ENCODE assay signal across 1 cellular context in the genomic region with DNA sequence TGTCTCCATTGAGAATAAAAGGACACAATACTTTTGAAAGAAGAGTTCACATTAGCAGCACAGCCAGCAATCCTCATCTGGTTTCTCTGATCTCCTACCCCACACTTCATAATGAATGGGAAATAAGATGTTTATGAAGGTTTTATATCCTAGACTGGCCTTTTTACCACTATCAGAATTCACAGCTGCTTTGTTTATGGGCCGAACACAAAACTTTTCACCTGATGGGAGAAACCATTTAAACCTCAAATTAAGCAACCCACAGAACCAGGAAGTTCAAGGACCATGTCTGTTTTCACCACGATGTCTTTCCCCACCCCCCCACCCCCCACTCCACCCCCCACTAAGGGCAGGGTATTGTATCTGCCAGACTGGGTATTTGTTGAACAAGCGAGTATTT.
A peak's percentile ranks its signal among the peaks of the same experiment; 100 is the strongest.
TF ChIP-seq lines count a peak whose summit lies in the region.

No MANE protein-coding gene starts in this region.

TF ChIP-seq in A549, 52 proteins besides CTCF, POLR2A, EP300 and RAD21 (continued from another document):
- TF ChIP-seq JUN (IDR thresholded peaks at IDR 0.05) (peak in 1 of 2 experiments; percentile 59; a peak in 1 of 5 replicates), HOXB13 (CRISPR knock-in tag; IDR thresholded peaks at IDR 0.05; ENCODE audit: low read depth) (no peak), FOSB (CRISPR knock-in tag; IDR thresholded peaks at IDR 0.05) (peak; percentile 50; the same call in 1 of the 2 replicates), RFX5 (IDR thresholded peaks at IDR 0.05) (no peak), RNF2 (IDR thresholded peaks at IDR 0.05; ENCODE audit: borderline replicate concordance, low read depth) (no peak)
- TF ChIP-seq, protein P1, sequence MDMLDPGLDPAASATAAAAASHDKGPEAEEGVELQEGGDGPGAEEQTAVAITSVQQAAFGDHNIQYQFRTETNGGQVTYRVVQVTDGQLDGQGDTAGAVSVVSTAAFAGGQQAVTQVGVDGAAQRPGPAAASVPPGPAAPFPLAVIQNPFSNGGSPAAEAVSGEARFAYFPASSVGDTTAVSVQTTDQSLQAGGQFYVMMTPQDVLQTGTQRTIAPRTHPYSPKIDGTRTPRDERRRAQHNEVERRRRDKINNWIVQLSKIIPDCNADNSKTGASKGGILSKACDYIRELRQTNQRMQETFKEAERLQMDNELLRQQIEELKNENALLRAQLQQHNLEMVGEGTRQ (IDR thresholded peaks at IDR 0.05): no peak
TF ChIP-seq in A549: peak in this region for 3.
